ENCODE assay signal across 16 cellular contexts in genomic region chr1:230707732-230708630, GRCh38. TPM values are rescaled to one million over a fixed set of nuclear protein-coding genes. Genes with fewer than 3 reads are reported as not detected.
"Had no signal": no experiment of that assay in that cellular context is flagged by ENCODE, and none has a peak within 500 bp of the region (broad histone marks: within the 10 kb centered on the region; RNA-seq: fewer than 3 reads in every experiment).

No MANE protein-coding gene starts in this region.

- DNase-seq: activated CD4-positive, alpha-beta T cell treated with anti-CD3 and anti-CD28 coated beads for 36 hours; activated naive CD4-positive, alpha-beta T cell treated with anti-CD3 and anti-CD28 coated beads, Interleukin-2, amount 10 ng/mL, durations not matched to agents 7 days and 5 days; brain microvascular endothelial cell; immature natural killer cell; left lung; mesendoderm; pancreas; T-cell; T1000 had no signal

- ATAC-seq: activated CD4-positive, alpha-beta T cell treated with anti-CD3 and anti-CD28 coated beads for 36 hours; T-cell had no signal

- H3K27ac ChIP-seq: brain microvascular endothelial cell, left lung, pancreas, skin epidermis, VCaP had no signal

- H3K9me3 ChIP-seq: left lung, pancreas, transverse colon had no signal

- H3K4me1 Mint-ChIP-seq: activated CD4-positive, alpha-beta T cell treated with anti-CD3 and anti-CD28 coated beads for 36 hours; activated naive CD4-positive, alpha-beta T cell treated with anti-CD3 and anti-CD28 coated beads, Interleukin-2, amount 10 ng/mL, durations not matched to agents 7 days and 5 days had no signal

- H3K36me3 Mint-ChIP-seq: activated naive CD4-positive, alpha-beta T cell treated with anti-CD3 and anti-CD28 coated beads, Interleukin-2, amount 10 ng/mL, durations not matched to agents 7 days and 5 days; immature natural killer cell; T-cell had no signal

- H3K9me3 Mint-ChIP-seq: activated naive CD4-positive, alpha-beta T cell treated with anti-CD3 and anti-CD28 coated beads, Interleukin-2, amount 10 ng/mL, durations not matched to agents 7 days and 5 days; immature natural killer cell; neural crest cell; T-cell had no signal

- H3K4me1 ChIP-seq: left lung, pancreas had no signal

- H3K27me3 ChIP-seq: brain microvascular endothelial cell, pancreas, transverse colon had no signal

- H3K4me3 Mint-ChIP-seq: activated CD4-positive, alpha-beta T cell treated with anti-CD3 and anti-CD28 coated beads for 36 hours; activated naive CD4-positive, alpha-beta T cell treated with anti-CD3 and anti-CD28 coated beads, Interleukin-2, amount 10 ng/mL, durations not matched to agents 7 days and 5 days; neural crest cell; T-cell had no signal

- H3K4me3 ChIP-seq: left lung, pancreas, skin epidermis, transverse colon had no signal

- H3K36me3 ChIP-seq: brain microvascular endothelial cell, left lung, pancreas, transverse colon had no signal

- H3K27ac Mint-ChIP-seq: activated CD4-positive, alpha-beta T cell treated with anti-CD3 and anti-CD28 coated beads for 36 hours; activated naive CD4-positive, alpha-beta T cell treated with anti-CD3 and anti-CD28 coated beads, Interleukin-2, amount 10 ng/mL, durations not matched to agents 7 days and 5 days; immature natural killer cell had no signal

RNA-seq across cellular contexts. Expression of gene AGT, which starts 5.9 kb away (rescaled TPM):
- total RNA-seq: activated CD4-positive, alpha-beta T cell treated with anti-CD3 and anti-CD28 coated beads for 36 hours; dermis microvascular lymphatic vessel endothelial cell; glomerular endothelial cell had no signal
- polyA plus RNA-seq: immature natural killer cell had no signal

RNA-seq across cellular contexts. Expression of gene CAPN9, which starts 39.2 kb away (rescaled TPM):
- total RNA-seq: activated CD4-positive, alpha-beta T cell treated with anti-CD3 and anti-CD28 coated beads for 36 hours; cerebellum; dermis microvascular lymphatic vessel endothelial cell; glomerular endothelial cell; T-cell had no signal
- polyA plus RNA-seq: immature natural killer cell, pancreas had no signal
